ENCODE assay signal across 9 cellular contexts in genomic region chr9:119961774-119962408, GRCh38.
DNase-seq lines count a peak whose midpoint lies in the region; ATAC-seq, FAIRE-seq and TF ChIP-seq lines count a peak whose summit lies in the region.
"Had no signal": no experiment of that assay in that cellular context is flagged by ENCODE, and none has a peak within 500 bp of the region (broad histone marks: within the 10 kb centered on the region; RNA-seq: fewer than 3 reads in every experiment).

No MANE protein-coding gene starts in this region.

- no peaks in the 10 kb centered on the region for H3K4me1 Mint-ChIP-seq in stimulated activated effector memory CD8-positive, alpha-beta T cell treated with anti-CD3 and anti-CD28 coated beads, Interleukin-12 subunit alpha, Interleukin-12 subunit beta, amount 100 ng/mL, for 72 hours

- no peaks in the 10 kb centered on the region for H3K27me3 ChIP-seq in esophagus squamous epithelium
- H3K27me3 ChIP-seq in pancreas, result no peaks in the 10 kb centered on the region

- no peaks in the 10 kb centered on the region for H3K9me3 Mint-ChIP-seq in stimulated activated effector memory CD8-positive, alpha-beta T cell treated with anti-CD3 and anti-CD28 coated beads, Interleukin-12 subunit alpha, Interleukin-12 subunit beta, amount 100 ng/mL, for 72 hours

- H3K4me3 ChIP-seq in OCI-LY7 (ENCODE audit: low read depth, low read length, poor library complexity, severe bottlenecking) (no peak overlapping the region), esophagus squamous epithelium (no peak overlapping the region), pancreas (no peak overlapping the region)

- no peaks in the 10 kb centered on the region for H3K36me3 Mint-ChIP-seq in stimulated activated effector memory CD8-positive, alpha-beta T cell treated with anti-CD3 and anti-CD28 coated beads, Interleukin-12 subunit alpha, Interleukin-12 subunit beta, amount 100 ng/mL, for 72 hours

- no peak overlapping the region for H3K27ac Mint-ChIP-seq in stimulated activated effector memory CD8-positive, alpha-beta T cell treated with anti-CD3 and anti-CD28 coated beads, Interleukin-12 subunit alpha, Interleukin-12 subunit beta, amount 100 ng/mL, for 72 hours

- WGBS in esophagus squamous epithelium, 2 donors, result 43 to 58% methylated on average over 16 to 19 of the region's 19 CpGs
- WGBS in pancreas, 2 donors, result 11 to 17% methylated on average over 19 of the region's 19 CpGs

- POLR2A ChIA-PET in OCI-LY7 (lab: Charles Lee), result no interaction called here

- no peak for TF ChIP-seq POLR2A in esophagus squamous epithelium (IDR thresholded peaks at IDR 0.05)

- H3K27ac ChIP-seq in OCI-LY7 (ENCODE audit: low read depth, low read length, poor library complexity, severe bottlenecking), result no peak overlapping the region
- no peak overlapping the region for H3K27ac ChIP-seq in esophagus squamous epithelium
- H3K27ac ChIP-seq in pancreas, result no peak overlapping the region
- H3K27ac ChIP-seq: neutrophil had no signal

- H4K20me1 ChIP-seq in OCI-LY7 (ENCODE audit: insufficient read depth, low read length), result no peaks in the 10 kb centered on the region

- FAIRE-seq in pancreas (lab: Jason Lieb, UNC), result no peak

- H2AFZ ChIP-seq in OCI-LY7 (ENCODE audit: low read length), result no peak overlapping the region

- DNase-seq in NCI-H82 (lab: John Stamatoyannopoulos, UW), result peak; percentile 59
- no peak for DNase-seq in NCI-H82 treated with DMSO at 0.1 percent for 48 hours (lab: John Stamatoyannopoulos, UW; ENCODE audit: unreplicated experiment)
- DNase-seq in OCI-LY7 (ENCODE audit: low spot score), result no peak
- no peak for DNase-seq in esophagus squamous epithelium (lab: John Stamatoyannopoulos, UW)
- peak; percentile 5 to 83 (median 48) for DNase-seq in pancreas
- DNase-seq in mesenteric fat pad (ENCODE audit: low spot score), result no peak
- no peak for DNase-seq in stimulated activated effector memory CD8-positive, alpha-beta T cell treated with anti-CD3 and anti-CD28 coated beads, Interleukin-12 subunit alpha, Interleukin-12 subunit beta, amount 100 ng/mL, for 72 hours (ENCODE audit: low spot score in 2 of 2)

- H3K4me1 ChIP-seq in OCI-LY7 (ENCODE audit: insufficient read depth, low read length, poor library complexity, severe bottlenecking) (no peaks in the 10 kb centered on the region), esophagus squamous epithelium (peaks cover 0 to 12% (median 0%) of the 10 kb centered on the region in 3 donors), pancreas (no peaks in the 10 kb centered on the region)

- H3K36me3 ChIP-seq in OCI-LY7 (ENCODE audit: insufficient read depth, low read length), result no peaks in the 10 kb centered on the region
- H3K36me3 ChIP-seq in esophagus squamous epithelium, result no peaks in the 10 kb centered on the region
- H3K36me3 ChIP-seq in pancreas, result no peaks in the 10 kb centered on the region
- H3K36me3 ChIP-seq: neutrophil had no signal

- H3K79me2 ChIP-seq in OCI-LY7 (ENCODE audit: insufficient read depth, low read depth, low read length), result no peaks in the 10 kb centered on the region

- no peak overlapping the region for H3K4me2 ChIP-seq in OCI-LY7 (ENCODE audit: low read length)

- intact Hi-C loops in OCI-LY7 (cut with micrococcal nuclease; ENCODE audit: unreplicated experiment), result no loop called here
- intact Hi-C loops in esophagus squamous epithelium (cut with DNase I), result loop anchor here (10.0 kb wide), 1 partner anchor 407 kb away; no protein-coding TSS in a partner anchor
- intact Hi-C loops in pancreas (cut with DNase I), result loop anchor here in 1 of 3 donors (10.0 kb wide), 1 partner anchor 417 kb away; no protein-coding TSS in a partner anchor

- H3K4me3 Mint-ChIP-seq in stimulated activated effector memory CD8-positive, alpha-beta T cell treated with anti-CD3 and anti-CD28 coated beads, Interleukin-12 subunit alpha, Interleukin-12 subunit beta, amount 100 ng/mL, for 72 hours, result no peak overlapping the region

- peak in 3 of 4 donors; percentile 65 to 72 (median 69) for ATAC-seq in pancreas
- ATAC-seq in stimulated activated effector memory CD8-positive, alpha-beta T cell treated with anti-CD3 and anti-CD28 coated beads, Interleukin-12 subunit alpha, Interleukin-12 subunit beta, amount 100 ng/mL, for 72 hours, result no peak
- ATAC-seq in HG02623 (IDR thresholded peaks at IDR 0.05; ENCODE audit: unreplicated experiment), result no peak

- H3K9me2 ChIP-seq in OCI-LY7 (ENCODE audit: insufficient read depth, low read length), result no peaks in the 10 kb centered on the region

- BruUV-seq in OCI-LY7 (replicated peaks; lab: Mats Ljungman, UMichigan), result no TSS peak

- CTCF ChIA-PET in OCI-LY7 (lab: Charles Lee; ENCODE audit: unreplicated experiment), result no interaction called here

- H3K9me3 ChIP-seq in OCI-LY7 (ENCODE audit: low read length) (no peaks in the 10 kb centered on the region), esophagus squamous epithelium (no peaks in the 10 kb centered on the region), pancreas (no peaks in the 10 kb centered on the region)
- H3K9me3 ChIP-seq: neutrophil had no signal

- peak; percentile 53 for TF ChIP-seq CTCF in OCI-LY7 (conservative IDR thresholded peaks at IDR 0.05; ENCODE audit: low read length)
- TF ChIP-seq CTCF in esophagus squamous epithelium (IDR thresholded peaks at IDR 0.05), result peak in 5 of 6 experiments; percentile 11 to 52 (median 37)
- TF ChIP-seq CTCF in pancreas (IDR thresholded peaks at IDR 0.05), result peak; percentile 65 to 72 (median 68)

Comparison
In these comparisons a context has a peak if more than half of its experiments do, and no peak if none do; other contexts are left out.
1. DNase-seq: peak in NCI-H82 (single experiment) and pancreas (6 of 6); none in NCI-H82 treated with DMSO at 0.1 percent for 48 hours (single experiment), OCI-LY7 (single experiment), esophagus squamous epithelium (single experiment), mesenteric fat pad (single experiment) and stimulated activated effector memory CD8-positive, alpha-beta T cell treated with anti-CD3 and anti-CD28 coated beads, Interleukin-12 subunit alpha, Interleukin-12 subunit beta, amount 100 ng/mL, for 72 hours (0 of 2).
2. ATAC-seq: peak in pancreas (3 of 4); none in stimulated activated effector memory CD8-positive, alpha-beta T cell treated with anti-CD3 and anti-CD28 coated beads, Interleukin-12 subunit alpha, Interleukin-12 subunit beta, amount 100 ng/mL, for 72 hours (single experiment) and HG02623 (single experiment).
3. Peak in every context shown above with its lines, with median percentiles within 50 percentile points of each other: CTCF ChIP-seq.